In genomic region chr13:98997738-98998641, GRCh38 we compare ENCODE assay signal across 10 cellular contexts. TPM values are rescaled to one million over a fixed set of nuclear protein-coding genes. Genes with fewer than 3 reads are reported as not detected.
A peak's percentile ranks its signal among the peaks of the same experiment; 100 is the strongest.
DNase-seq lines count a peak whose midpoint lies in the region; ATAC-seq and TF ChIP-seq lines count a peak whose summit lies in the region.
"Had no signal": no experiment of that assay in that cellular context is flagged by ENCODE, and none has a peak within 500 bp of the region (broad histone marks: within the 10 kb centered on the region; RNA-seq: fewer than 3 reads in every experiment).

No MANE protein-coding gene starts in this region.

- H3K27me3 Mint-ChIP-seq in CD4-positive, CD25-positive, alpha-beta regulatory T cell: no peaks in the 10 kb centered on the region
- H3K27me3 Mint-ChIP-seq in T-helper 17 cell: no peaks in the 10 kb centered on the region

- DNase-seq in CD4-positive, CD25-positive, alpha-beta regulatory T cell: no peak
- DNase-seq in GM12865 (ENCODE audit: low read depth) (peak; percentile 22), T-helper 17 cell (no peak), left colon (no peak), cortex of kidney (lab: John Stamatoyannopoulos, UW) (no peak), cerebellar nuclear complex (lab: John Stamatoyannopoulos, UW) (no peak), dorsolateral prefrontal cortex (no peak)
- DNase-seq: spleen had no signal

- no peak overlapping the region for H3K27ac ChIP-seq in CD4-positive, CD25-positive, alpha-beta regulatory T cell (ENCODE audit: insufficient read depth, low read length, poor library complexity, severe bottlenecking)
- H3K27ac ChIP-seq in dorsolateral prefrontal cortex: no peak overlapping the region
- H3K27ac ChIP-seq: hepatocyte, spleen had no signal

- no peak for ATAC-seq in CD4-positive, CD25-positive, alpha-beta regulatory T cell (ENCODE audit: low read depth in 2 of 2)
- ATAC-seq in T-helper 17 cell (no peak), left colon (peak; percentile 42), GM18517 (IDR thresholded peaks at IDR 0.05; ENCODE audit: unreplicated experiment) (no peak)

- peaks cover 40% of the 10 kb centered on the region for H3K4me1 ChIP-seq in CD4-positive, CD25-positive, alpha-beta regulatory T cell (ENCODE audit: control insufficient read depth, insufficient read depth, low read length, poor library complexity, severe bottlenecking)

- TF ChIP-seq CTCF in GM12865 (IDR thresholded peaks at IDR 0.05; ENCODE audit: insufficient read depth, low read depth, low read length, missing control alignments) (no peak), dorsolateral prefrontal cortex (IDR thresholded peaks at IDR 0.05 in 54 of 56, conservative IDR thresholded peaks at IDR 0.05 in 2 of 56; ENCODE audit: low read depth in 1 of 56, partially characterized antibody in 56 of 56) (no peak)

- peak overlapping the region; percentile 79 to 93 (median 92) for H3K27ac Mint-ChIP-seq in CD4-positive, CD25-positive, alpha-beta regulatory T cell
- H3K27ac Mint-ChIP-seq in T-helper 17 cell: peak overlapping the region; percentile 92

- intact Hi-C loops in left colon (cut with DNase I, micrococcal nuclease) (no loop called here), dorsolateral prefrontal cortex (cut with DNase I) (no loop called here)

- peak overlapping the region in 3 of 4 donors; percentile 19 to 73 (median 61) for H3K4me3 Mint-ChIP-seq in CD4-positive, CD25-positive, alpha-beta regulatory T cell
- peak overlapping the region; percentile 69 for H3K4me3 Mint-ChIP-seq in T-helper 17 cell

- no peaks in the 10 kb centered on the region for H3K9me3 ChIP-seq in CD4-positive, CD25-positive, alpha-beta regulatory T cell (ENCODE audit: control insufficient read depth in 2 of 2, low read length in 2 of 2)
- no peaks in the 10 kb centered on the region for H3K9me3 ChIP-seq in T-helper 17 cell (ENCODE audit: control insufficient read depth, low read length, poor library complexity, severe bottlenecking)
- H3K9me3 ChIP-seq: spleen had no signal

- H3K4me1 Mint-ChIP-seq in CD4-positive, CD25-positive, alpha-beta regulatory T cell: peaks cover 29 to 95% (median 60%) of the 10 kb centered on the region in 4 donors
- H3K4me1 Mint-ChIP-seq in T-helper 17 cell: peaks cover 69% of the 10 kb centered on the region

- no peaks in the 10 kb centered on the region for H3K9me3 Mint-ChIP-seq in CD4-positive, CD25-positive, alpha-beta regulatory T cell

- H3K36me3 Mint-ChIP-seq in CD4-positive, CD25-positive, alpha-beta regulatory T cell: peaks cover 19% of the 10 kb centered on the region
- H3K36me3 Mint-ChIP-seq in T-helper 17 cell (ENCODE audit: low read depth): peaks cover 2% of the 10 kb centered on the region

- H3K4me3 ChIP-seq in CD4-positive, CD25-positive, alpha-beta regulatory T cell (ENCODE audit: low read depth, low read length): no peak overlapping the region
- no peak overlapping the region for H3K4me3 ChIP-seq in GM12865 (ENCODE audit: low read depth, low read length)
- no peak overlapping the region for H3K4me3 ChIP-seq in dorsolateral prefrontal cortex
- H3K4me3 ChIP-seq: hepatocyte, spleen had no signal

- H3K36me3 ChIP-seq in CD4-positive, CD25-positive, alpha-beta regulatory T cell (ENCODE audit: control insufficient read depth, insufficient read depth, low read length): no peaks in the 10 kb centered on the region
- H3K36me3 ChIP-seq: spleen had no signal

- no peaks in the 10 kb centered on the region for H3K27me3 ChIP-seq in CD4-positive, CD25-positive, alpha-beta regulatory T cell (ENCODE audit: control insufficient read depth, insufficient read depth, low read length)
- H3K27me3 ChIP-seq in dorsolateral prefrontal cortex: no peaks in the 10 kb centered on the region
- H3K27me3 ChIP-seq: hepatocyte, spleen had no signal

RNA-seq across cellular contexts. Expression of gene DOCK9, which starts 20.1 kb away (rescaled TPM):
- total RNA-seq in CD4-positive, CD25-positive, alpha-beta regulatory T cell: 75.0 TPM
- polyA plus RNA-seq in CD4-positive, CD25-positive, alpha-beta regulatory T cell: 1 to 10 TPM; 4.4 to 8.3 (median 6.6) TPM
- total RNA-seq in T-helper 17 cell (100 to 1,000 TPM in 1 of 2 donors, 10 to 100 TPM in 1; 95.2 to 119 TPM), left colon (10 to 100 TPM; 50.0 to 60.4 TPM), dorsolateral prefrontal cortex (100 to 1,000 TPM in 118 of 120 experiments, 10 to 100 TPM in 2; 92.4 to 354 (median 139) TPM)
